Comparison of ENCODE assay signal across 1 cellular context in genomic region chr11:5235364-5236095, GRCh38.
A peak's percentile ranks its signal among the peaks of the same experiment; 100 is the strongest.
TF ChIP-seq lines count a peak whose summit lies in the region.

No MANE protein-coding gene starts in this region.

TF ChIP-seq in K562, 482 proteins besides CTCF, POLR2A, EP300 and RAD21 (continued from another document and continues in another):
- TF ChIP-seq UBTF (IDR thresholded peaks at IDR 0.05; ENCODE audit: borderline replicate concordance in 1 of 2, low read depth in 2 of 2, low read length in 2 of 2) (no peak), ATF3 (IDR thresholded peaks at IDR 0.05) (no peak), ATF3 (CRISPR knock-in tag; conservative IDR thresholded peaks at IDR 0.05) (no peak), MAFF (IDR thresholded peaks at IDR 0.05; ENCODE audit: low read length) (peak; percentile 49; the same call in 1 of the 2 replicates), ZSCAN32 (CRISPR knock-in tag; IDR thresholded peaks at IDR 0.05) (no peak), SRF (CRISPR knock-in tag; IDR thresholded peaks at IDR 0.05) (no peak), RERE (CRISPR knock-in tag; IDR thresholded peaks at IDR 0.05; ENCODE audit: borderline replicate concordance) (no peak), ILF3 (IDR thresholded peaks at IDR 0.05; ENCODE audit: borderline replicate concordance) (no peak), CCAR2 (IDR thresholded peaks at IDR 0.05; ENCODE audit: low read depth, low read length) (no peak), ARID3A (IDR thresholded peaks at IDR 0.05; ENCODE audit: borderline replicate concordance, low read depth, low read length) (no peak), WHSC1 (IDR thresholded peaks at IDR 0.05; ENCODE audit: low read length) (no peak), SUPT5H (IDR thresholded peaks at IDR 0.05) (no peak), ZNF134 (CRISPR knock-in tag; conservative IDR thresholded peaks at IDR 0.05) (no peak), ZNF584 (CRISPR knock-in tag; IDR thresholded peaks at IDR 0.05; ENCODE audit: low read depth) (no peak), MCM7 (IDR thresholded peaks at IDR 0.05) (0 out of 4 replicates have a peak, but pooled peaks of 1 of the 2 experiments have one; percentile 48), HDAC6 (IDR thresholded peaks at IDR 0.05; ENCODE audit: low read depth, low read length) (no peak), HDGF (IDR thresholded peaks at IDR 0.05) (peak; percentile 85), RFX5 (IDR thresholded peaks at IDR 0.05; ENCODE audit: low read depth, low read length) (no peak), THRAP3 (IDR thresholded peaks at IDR 0.05; ENCODE audit: borderline replicate concordance) (no peak), CREBBP (IDR thresholded peaks at IDR 0.05; ENCODE audit: low read depth, low read length) (no peak), NR2F6 (CRISPR knock-in tag; IDR thresholded peaks at IDR 0.05) (no peak), FOXP1 (CRISPR knock-in tag; IDR thresholded peaks at IDR 0.05) (no peak), ZNF561 (CRISPR knock-in tag; conservative IDR thresholded peaks at IDR 0.05) (no peak), CBX3 (IDR thresholded peaks at IDR 0.05; ENCODE audit: borderline replicate concordance in 1 of 2, low read length in 2 of 2) (no peak), SAFB (IDR thresholded peaks at IDR 0.05; ENCODE audit: borderline replicate concordance, low read depth, low read length) (no peak), NFIC (IDR thresholded peaks at IDR 0.05) (no peak), ZNF609 (CRISPR knock-in tag; IDR thresholded peaks at IDR 0.05; ENCODE audit: borderline replicate concordance) (no peak), ZBTB2 (IDR thresholded peaks at IDR 0.05) (0 out of 2 replicates have a peak, but pooled peaks have one; percentile 49), HES1 (IDR thresholded peaks at IDR 0.05; ENCODE audit: low read depth) (no peak), PRDM10 (IDR thresholded peaks at IDR 0.05; ENCODE audit: partially characterized antibody) (no peak), GTF2A2 (tag; IDR thresholded peaks at IDR 0.05) (no peak), POLR2G (IDR thresholded peaks at IDR 0.05; ENCODE audit: low read depth, low read length) (no peak), CHD4 (IDR thresholded peaks at IDR 0.05; ENCODE audit: insufficient read depth, insufficient replicate concordance, low read depth, low read length, poor library complexity, severe bottlenecking) (no peak), MLLT1 (IDR thresholded peaks at IDR 0.05) (peak; percentile 89 to 91), TGIF2 (CRISPR knock-in tag; IDR thresholded peaks at IDR 0.05) (no peak), ZNF444 (CRISPR knock-in tag; IDR thresholded peaks at IDR 0.05) (no peak)
